22 cellular contexts compared by ENCODE assay signal in genomic region chr12:14317362-14318146, GRCh38. TPM values are rescaled to one million over a fixed set of nuclear protein-coding genes. Genes with fewer than 3 reads are reported as not detected.
A peak's percentile ranks its signal among the peaks of the same experiment; 100 is the strongest.
DNase-seq lines count a peak whose midpoint lies in the region; ATAC-seq, FAIRE-seq and TF ChIP-seq lines count a peak whose summit lies in the region.
"Had no signal": no experiment of that assay in that cellular context is flagged by ENCODE, and none has a peak within 500 bp of the region (broad histone marks: within the 10 kb centered on the region; RNA-seq: fewer than 3 reads in every experiment).

No MANE protein-coding gene starts in this region.

- no peak overlapping the region for H3K27ac ChIP-seq in osteoblast (ENCODE audit: low read depth, low read length)
- H3K27ac ChIP-seq: PC-9, RWPE1 had no signal

- H4K20me1 ChIP-seq in osteoblast (ENCODE audit: insufficient read depth, low read length), result no peaks in the 10 kb centered on the region

- H3K27me3 ChIP-seq in bronchial epithelial cell (ENCODE audit: control insufficient read depth, insufficient read depth, low read length) (no peaks in the 10 kb centered on the region), osteoblast (ENCODE audit: insufficient read depth, low read length) (no peaks in the 10 kb centered on the region)
- H3K27me3 ChIP-seq: BE2C had no signal

- H3K4me3 ChIP-seq in bronchial epithelial cell (ENCODE audit: low read depth, low read length) (no peak overlapping the region), osteoblast (ENCODE audit: insufficient read depth, low read length) (no peak overlapping the region)
- H3K4me3 ChIP-seq: GM12878, PC-9 had no signal

- H3K79me2 ChIP-seq in osteoblast (ENCODE audit: insufficient read depth, low read length), result no peaks in the 10 kb centered on the region

- H2AFZ ChIP-seq in osteoblast (ENCODE audit: low read length), result no peak overlapping the region
- H2AFZ ChIP-seq: PC-9 had no signal

- H3K4me1 ChIP-seq in osteoblast (ENCODE audit: insufficient read depth, low read length), result no peaks in the 10 kb centered on the region
- H3K4me1 ChIP-seq: BE2C had no signal

- H3K9me3 ChIP-seq in osteoblast (ENCODE audit: low read depth, low read length), result no peaks in the 10 kb centered on the region
- H3K9me3 ChIP-seq: BE2C had no signal

- DNase-seq in EH (ENCODE audit: low read depth), result peak; percentile 23
- DNase-seq in OCI-M1 (lab: John Stamatoyannopoulos, UW), result peak; percentile 83
- peak; percentile 58 for DNase-seq in bronchial epithelial cell (ENCODE audit: low read depth)
- peak; percentile 29 for DNase-seq in osteoblast (ENCODE audit: insufficient read length, low spot score, missing footprints)
- DNase-seq in cerebellar cortex (ENCODE audit: low spot score), result no peak
- no peak for DNase-seq in NCI-H446 treated with DMSO at 0.1 percent for 48 hours (lab: John Stamatoyannopoulos, UW)
- no peak for DNase-seq in DMS53 (lab: John Stamatoyannopoulos, UW)
- no peak for DNase-seq in sciatic nerve (ENCODE audit: low spot score)
- DNase-seq: BE2C; CD4-positive, CD25-positive, alpha-beta regulatory T cell; COR-L47; EL; KG1; MV-4-11; NCI-H187; NCI-H2227 treated with DMSO at 0.1 percent for 48 hours; NCI-H524; PC-9; SIG-M5 had no signal

- TF ChIP-seq CTCF in bronchial epithelial cell (IDR thresholded peaks at IDR 0.05; ENCODE audit: insufficient read depth, low read length, severe bottlenecking), result no peak
- TF ChIP-seq CTCF in osteoblast (IDR thresholded peaks at IDR 0.05; ENCODE audit: extremely low read depth, low read depth, low read length), result no peak

- H3K36me3 ChIP-seq in bronchial epithelial cell (ENCODE audit: control insufficient read depth, insufficient read depth, low read length) (no peaks in the 10 kb centered on the region), osteoblast (ENCODE audit: insufficient read depth, low read length) (no peaks in the 10 kb centered on the region)
- H3K36me3 ChIP-seq: BE2C had no signal

- H3K4me2 ChIP-seq in osteoblast (ENCODE audit: insufficient read depth, low read length), result no peak overlapping the region
- H3K4me2 ChIP-seq: PC-9 had no signal

- FAIRE-seq in bronchial epithelial cell (lab: Jason Lieb, UNC), result no peak
- FAIRE-seq: GM12878, H1 had no signal

- ATAC-seq in sciatic nerve, result no peak
- ATAC-seq: GM12878 had no signal

- intact Hi-C loops in sciatic nerve (cut with DNase I), result no loop called here

RNA-seq across cellular contexts. Expression of gene ATF7IP, which starts 47.9 kb away (rescaled TPM):
- total RNA-seq in bronchial epithelial cell, result 13.1 and 22.4 TPM in 2 replicates
- total RNA-seq in osteoblast, result 29.3 and 32.7 TPM in 2 replicates
- total RNA-seq in sciatic nerve, result 91.8 TPM

Comparison
In these comparisons a context has a peak if more than half of its experiments do, and no peak if none do; other contexts are left out.
1. DNase-seq: peak in EH (single experiment), OCI-M1 (single experiment), bronchial epithelial cell (single experiment) and osteoblast (single experiment); none in cerebellar cortex (single experiment), NCI-H446 treated with DMSO at 0.1 percent for 48 hours (single experiment), DMS53 (single experiment) and sciatic nerve (single experiment).